13 cellular contexts compared by ENCODE assay signal in genomic region chr1:25727026-25727818, GRCh38.
DNase-seq lines count a peak whose midpoint lies in the region; FAIRE-seq and TF ChIP-seq lines count a peak whose summit lies in the region.
"Had no signal": no experiment of that assay in that cellular context is flagged by ENCODE, and none has a peak within 500 bp of the region (broad histone marks: within the 10 kb centered on the region; RNA-seq: fewer than 3 reads in every experiment).

No MANE protein-coding gene starts in this region.

- DNase-seq in Caco-2 (no peak), bronchial epithelial cell (ENCODE audit: low read depth) (no peak), hepatocyte (ENCODE audit: low spot score) (no peak), trophoblast cell (peak; percentile 34 to 61), iPS-NIHi7 (ENCODE audit: extremely low spot score) (no peak), COLO668 (lab: John Stamatoyannopoulos, UW; ENCODE audit: unreplicated experiment) (no peak), NCI-H1417 treated with DMSO at 0.1 percent for 48 hours (lab: John Stamatoyannopoulos, UW) (no peak)
- no peak for DNase-seq in NK-92 treated with Interleukin-12 subunit alpha and Interleukin-12 subunit beta, amount 100 ng/mL, for 24 hours (lab: John Stamatoyannopoulos, UW)
- DNase-seq: activated CD4-positive, alpha-beta T cell treated with anti-CD3 and anti-CD28 coated beads for 1 hour; activated T-cell treated with anti-CD3 and anti-CD28 coated beads, Interleukin-2, amount 50 U/mL, for 24 hours; NCI-H2029 treated with DMSO at 0.1 percent for 48 hours had no signal

- no peak overlapping the region for H3K23ac ChIP-seq in trophoblast cell (ENCODE audit: low read length)

- peaks cover 6% of the 10 kb centered on the region for H3K4me1 Mint-ChIP-seq in Caco-2 (ENCODE audit: low read depth, unreplicated experiment)

- peak overlapping the region; percentile 51 for H3K27ac Mint-ChIP-seq in Caco-2 (ENCODE audit: unreplicated experiment)
- H3K27ac Mint-ChIP-seq: activated T-cell treated with anti-CD3 and anti-CD28 coated beads, Interleukin-2, amount 50 U/mL, for 24 hours had no signal

- POLR2A ChIA-PET in Caco-2 (lab: Charles Lee), result no interaction called here

- H2BK5ac ChIP-seq in trophoblast cell (ENCODE audit: low read depth, low read length, poor library complexity), result no peak overlapping the region

- H4K8ac ChIP-seq in trophoblast cell (ENCODE audit: low read depth, low read length), result no peak overlapping the region

- intact Hi-C loops in Caco-2 (cut with micrococcal nuclease; ENCODE audit: unreplicated experiment), result no loop called here

- no peak overlapping the region for H3K4ac ChIP-seq in trophoblast cell (ENCODE audit: low read depth, low read length)

- H3K4me3 Mint-ChIP-seq in Caco-2 (ENCODE audit: unreplicated experiment), result no peak overlapping the region
- H3K4me3 Mint-ChIP-seq: activated T-cell treated with anti-CD3 and anti-CD28 coated beads, Interleukin-2, amount 50 U/mL, for 24 hours had no signal

- H4K91ac ChIP-seq in trophoblast cell (ENCODE audit: low read depth, low read length), result peak overlapping the region; percentile 20

- H3K79me2 ChIP-seq in hepatocyte (no peaks in the 10 kb centered on the region), trophoblast cell (ENCODE audit: control insufficient read depth, insufficient read depth, low read length, poor library complexity) (no peaks in the 10 kb centered on the region)

- H3K4me1 ChIP-seq in Caco-2, result peaks cover 26% of the 10 kb centered on the region
- peaks cover 20% of the 10 kb centered on the region for H3K4me1 ChIP-seq in hepatocyte (ENCODE audit: insufficient read depth)
- H3K4me1 ChIP-seq in trophoblast cell (ENCODE audit: control insufficient read depth in 1 of 2, insufficient read depth in 2 of 2, low read length in 2 of 2), result peaks cover 12 to 25% of the 10 kb centered on the region in 2 experiments

- 68% methylated on average over 12 of the region's 12 CpGs for WGBS in hepatocyte (ENCODE audit: low lambda C conversion rate, missing lambda C conversion rate)
- WGBS in trophoblast cell (ENCODE audit: extremely low coverage, insufficient coverage, insufficient read length), result no CpG with 5 or more reads among the region's 12 CpGs

- H3K9me3 ChIP-seq in Caco-2, result no peaks in the 10 kb centered on the region
- no peaks in the 10 kb centered on the region for H3K9me3 ChIP-seq in hepatocyte (ENCODE audit: low read depth)
- H3K9me3 ChIP-seq in trophoblast cell (ENCODE audit: insufficient read depth, low read depth, low read length), result no peaks in the 10 kb centered on the region

- H2BK12ac ChIP-seq in trophoblast cell (ENCODE audit: low read length), result no peak overlapping the region

- no peak overlapping the region for H3K18ac ChIP-seq in trophoblast cell (ENCODE audit: low read length)

- no peak overlapping the region for H3K9ac ChIP-seq in trophoblast cell (ENCODE audit: low read length)
- H3K9ac ChIP-seq: KMS-11 had no signal

- H2AK5ac ChIP-seq in trophoblast cell (ENCODE audit: low read length), result no peak overlapping the region

- H3K27me3 Mint-ChIP-seq in Caco-2 (ENCODE audit: insufficient read depth, unreplicated experiment), result no peaks in the 10 kb centered on the region

- CTCF ChIA-PET in Caco-2 (lab: Charles Lee), result no interaction called here

- H3K9me2 ChIP-seq in hepatocyte (replicated peaks; ENCODE audit: insufficient read depth), result no peaks in the 10 kb centered on the region

- H3K27ac ChIP-seq in hepatocyte (peak overlapping the region; percentile 61), trophoblast cell (ENCODE audit: low read depth, low read length) (no peak overlapping the region)
- H3K27ac ChIP-seq: epithelial cell of prostate, KMS-11 had no signal

- no peak overlapping the region for H4K12ac ChIP-seq in trophoblast cell (ENCODE audit: low read depth, low read length)

- H3K27me3 ChIP-seq in Caco-2 (replicated peaks; ENCODE audit: control insufficient read depth, insufficient read depth, low read length) (no peaks in the 10 kb centered on the region), bronchial epithelial cell (ENCODE audit: control insufficient read depth, insufficient read depth, low read length) (no peaks in the 10 kb centered on the region), hepatocyte (no peaks in the 10 kb centered on the region), trophoblast cell (ENCODE audit: insufficient read depth, low read length) (no peaks in the 10 kb centered on the region)

- H3K36me3 ChIP-seq in Caco-2 (ENCODE audit: control insufficient read depth, insufficient read depth, low read length) (no peaks in the 10 kb centered on the region), bronchial epithelial cell (ENCODE audit: control insufficient read depth, insufficient read depth, low read length) (no peaks in the 10 kb centered on the region), hepatocyte (replicated peaks; ENCODE audit: insufficient read depth, low read depth) (no peaks in the 10 kb centered on the region), trophoblast cell (ENCODE audit: control insufficient read depth in 1 of 2, insufficient read depth in 2 of 2, low read length in 2 of 2) (no peaks in the 10 kb centered on the region)

- H2BK120ac ChIP-seq in trophoblast cell (ENCODE audit: insufficient read depth, low read length, poor library complexity), result no peak overlapping the region

- peak; percentile 89 for FAIRE-seq in bronchial epithelial cell (lab: Jason Lieb, UNC)

- BruUV-seq in Caco-2 (replicated peaks; lab: Mats Ljungman, UMichigan), result no TSS peak

- H3K36me3 Mint-ChIP-seq in Caco-2 (ENCODE audit: insufficient read depth, unreplicated experiment), result no peaks in the 10 kb centered on the region

- H3K4me3 ChIP-seq in Caco-2 (ENCODE audit: low read depth, low read length) (no peak overlapping the region), bronchial epithelial cell (ENCODE audit: low read depth, low read length) (no peak overlapping the region), hepatocyte (no peak overlapping the region), trophoblast cell (ENCODE audit: low read depth, low read length) (no peak overlapping the region)

- H3K4me2 ChIP-seq in hepatocyte (peak overlapping the region; percentile 23), trophoblast cell (ENCODE audit: low read length) (no peak overlapping the region)
- H3K4me2 ChIP-seq: KMS-11 had no signal

- no peak for TF ChIP-seq CTCF in Caco-2 (IDR thresholded peaks at IDR 0.05; ENCODE audit: insufficient read depth in 1 of 2, low read depth in 1 of 2, low read length in 1 of 2, severe bottlenecking in 1 of 2, unreplicated experiment in 1 of 2)
- no peak for TF ChIP-seq CTCF in bronchial epithelial cell (IDR thresholded peaks at IDR 0.05; ENCODE audit: insufficient read depth, low read length, severe bottlenecking)
- no peak for TF ChIP-seq CTCF in hepatocyte (IDR thresholded peaks at IDR 0.05; ENCODE audit: poor library complexity)

- no peak overlapping the region for H2AFZ ChIP-seq in hepatocyte
- no peak overlapping the region for H2AFZ ChIP-seq in trophoblast cell (ENCODE audit: insufficient read depth, low read length, poor library complexity)

- no peak overlapping the region for H3K14ac ChIP-seq in trophoblast cell (ENCODE audit: low read length)

- no peaks in the 10 kb centered on the region for H3K79me1 ChIP-seq in trophoblast cell (ENCODE audit: low read length)

- no peaks in the 10 kb centered on the region for H3K9me3 Mint-ChIP-seq in Caco-2 (ENCODE audit: unreplicated experiment)
- H3K9me3 Mint-ChIP-seq: activated T-cell treated with anti-CD3 and anti-CD28 coated beads, Interleukin-2, amount 50 U/mL, for 24 hours had no signal

- no peaks in the 10 kb centered on the region for H4K20me1 ChIP-seq in hepatocyte (ENCODE audit: insufficient read depth, poor library complexity, severe bottlenecking)

Comparison
In these comparisons a context has a peak if more than half of its experiments do, and no peak if none do; other contexts are left out.
1. DNase-seq: peak in trophoblast cell (2 of 2); none in Caco-2 (0 of 2), bronchial epithelial cell (single experiment), hepatocyte (single experiment), NK-92 treated with Interleukin-12 subunit alpha and Interleukin-12 subunit beta, amount 100 ng/mL, for 24 hours (single experiment), iPS-NIHi7 (single experiment), COLO668 (single experiment) and NCI-H1417 treated with DMSO at 0.1 percent for 48 hours (single experiment).